ENCODE assay signal across 8 cellular contexts in genomic region chr3:133805702-133806475, GRCh38. TPM values are rescaled to one million over a fixed set of nuclear protein-coding genes. Genes with fewer than 3 reads are reported as not detected.
DNase-seq lines count a peak whose midpoint lies in the region; ATAC-seq and TF ChIP-seq lines count a peak whose summit lies in the region.

TSS of gene SRPRB (plus strand) at chr3:133805815. CDS start at chr3:133805849, 34 bp downstream.

- peak within 1 kb of the TSS; percentile 97 for H3K4me3 Mint-ChIP-seq in CD4-positive, alpha-beta T cell

- H3K4me1 ChIP-seq in right lobe of liver, result no peaks in the 10 kb centered on the region

- 2% methylated on average over 15 of the region's 53 CpGs for WGBS in right lobe of liver (ENCODE audit: insufficient coverage, low coverage, low lambda C conversion rate, missing lambda C conversion rate)

- peaks cover 0 to 14% (median 7%) of the 10 kb centered on the region in 4 donors for H3K36me3 ChIP-seq in right lobe of liver

- CTCF ChIA-PET in CD4-positive, alpha-beta T cell (lab: Charles Lee), result no interaction called here

- H3K27me3 Mint-ChIP-seq in CD4-positive, alpha-beta T cell, result no peaks in the 10 kb centered on the region

- H3K4me1 Mint-ChIP-seq in CD4-positive, alpha-beta T cell (ENCODE audit: low read depth), result peaks cover 41% of the 10 kb centered on the region

- H3K9me3 ChIP-seq in CD4-positive, alpha-beta T cell (ENCODE audit: control insufficient read depth, low read length), result no peaks in the 10 kb centered on the region
- no peaks in the 10 kb centered on the region for H3K9me3 ChIP-seq in right lobe of liver

- H3K36me3 Mint-ChIP-seq in CD4-positive, alpha-beta T cell (ENCODE audit: low read depth), result peaks cover 47% of the 10 kb centered on the region

- ATAC-seq in CD4-positive, alpha-beta T cell (ENCODE audit: poor library complexity), result peak; percentile 95
- ATAC-seq in GM19452 (IDR thresholded peaks at IDR 0.05; ENCODE audit: unreplicated experiment) (peak; percentile 99), HG03575 (IDR thresholded peaks at IDR 0.05; ENCODE audit: extremely low read depth, insufficient number of reproducible peaks, low FRiP score, unreplicated experiment) (peak; percentile 87), right lobe of liver (peak; percentile 100)

- H3K27ac Mint-ChIP-seq in CD4-positive, alpha-beta T cell, result peak within 1 kb of the TSS; percentile 94

- no peaks in the 10 kb centered on the region for H3K27me3 ChIP-seq in CD4-positive, alpha-beta T cell (ENCODE audit: control insufficient read depth, insufficient read depth, low read length)
- no peaks in the 10 kb centered on the region for H3K27me3 ChIP-seq in dorsolateral prefrontal cortex
- no peaks in the 10 kb centered on the region for H3K27me3 ChIP-seq in right lobe of liver

- POLR2A ChIA-PET in CD4-positive, alpha-beta T cell (lab: Charles Lee), result interaction anchor here (1.0 to 2.3 kb wide), 2 partner anchors 232 to 680 kb away, joined by 3 to 7 read pairs; partner anchors contain the start of genes ANAPC13, CDV3 and CEP63

- no peak for TF ChIP-seq CTCF in CD4-positive, alpha-beta T cell (IDR thresholded peaks at IDR 0.05)
- peak in 36 of 56 donors; percentile 0 to 66 (median 34) for TF ChIP-seq CTCF in dorsolateral prefrontal cortex (IDR thresholded peaks at IDR 0.05 in 54 of 56, conservative IDR thresholded peaks at IDR 0.05 in 2 of 56; ENCODE audit: low read depth in 1 of 56, partially characterized antibody in 56 of 56)
- TF ChIP-seq CTCF in right lobe of liver (IDR thresholded peaks at IDR 0.05), result no peak

- intact Hi-C loops in CD4-positive, alpha-beta T cell (cut with DNase I, micrococcal nuclease), result loop anchor here (1.0 to 10.0 kb wide), 8 partner anchors 143 to 1389 kb away; partner anchors contain the start of genes DNAJC13 (in 1 of the 2) and NPHP3 (in 1 of the 2)
- intact Hi-C loops in dorsolateral prefrontal cortex (cut with DNase I), result loop anchor here (5.0 to 10.0 kb wide), 3 partner anchors 59 to 1081 kb away; partner anchors contain the start of genes NPHP3 (in 1 of the 2), TF (in 1 of the 2) and TOPBP1 (in 1 of the 2)
- intact Hi-C loops in right lobe of liver (cut with DNase I), result no loop called here

- H3K4me3 ChIP-seq in dorsolateral prefrontal cortex, result peak within 1 kb of the TSS; percentile 58 to 98 (median 91)
- peak within 1 kb of the TSS; percentile 78 to 95 (median 91) for H3K4me3 ChIP-seq in right lobe of liver

- peak; percentile 77 for TF ChIP-seq POLR2A in right lobe of liver (IDR thresholded peaks at IDR 0.05)

- peak within 1 kb of the TSS; percentile 70 for H3K27ac ChIP-seq in CD4-positive, alpha-beta T cell (ENCODE audit: low read depth, low read length)
- H3K27ac ChIP-seq in dorsolateral prefrontal cortex (peak within 1 kb of the TSS in 38 of 59 donors; percentile 8 to 84 (median 56)), right lobe of liver (peak within 1 kb of the TSS in 2 of 3 donors; percentile 45 to 65)

- peak; percentile 90 to 95 (median 94) for DNase-seq in CD4-positive, alpha-beta T cell
- DNase-seq in NCI-H82 (lab: John Stamatoyannopoulos, UW), result peak; percentile 99
- peak; percentile 95 to 96 for DNase-seq in activated CD4-positive, alpha-beta T cell treated with anti-CD3 and anti-CD28 coated beads, Interleukin-2, amount 50 U/mL, for 48 hours
- peak; percentile 93 to 97 (median 96) for DNase-seq in dorsolateral prefrontal cortex
- DNase-seq in right lobe of liver, result peak; percentile 97
- peak; percentile 98 for DNase-seq in stimulated activated CD4-positive, alpha-beta T cell treated with anti-CD3 and anti-CD28 coated beads, Interleukin-4, amount 100 ng/mL, for 24 hours

- H3K9me3 Mint-ChIP-seq in CD4-positive, alpha-beta T cell, result no peaks in the 10 kb centered on the region

RNA-seq across cellular contexts. Expression of gene SRPRB, which starts in this region (rescaled TPM):
- 10 to 100 TPM; 19.1 to 19.9 TPM for total RNA-seq in CD4-positive, alpha-beta T cell
- total RNA-seq in dorsolateral prefrontal cortex (10 to 100 TPM; 22.8 to 66.1 (median 40.5) TPM), right lobe of liver (10 to 100 TPM; 48.1 to 78.5 (median 56.4) TPM)

Comparison
In these comparisons a context has a peak if more than half of its experiments do, and no peak if none do; other contexts are left out.
1. Peak in every context shown above with its lines: DNase-seq, ATAC-seq, H3K4me3 ChIP-seq and H3K27ac ChIP-seq.
2. CTCF ChIP-seq: peak in dorsolateral prefrontal cortex (36 of 56); none in CD4-positive, alpha-beta T cell (single experiment) and right lobe of liver (0 of 4).
3. intact Hi-C loops: an anchor here in CD4-positive, alpha-beta T cell (1.0 to 10.0 kb wide) and dorsolateral prefrontal cortex (5.0 to 10.0 kb wide); none called in right lobe of liver.